11 cellular contexts compared by ENCODE assay signal in the genomic region with DNA sequence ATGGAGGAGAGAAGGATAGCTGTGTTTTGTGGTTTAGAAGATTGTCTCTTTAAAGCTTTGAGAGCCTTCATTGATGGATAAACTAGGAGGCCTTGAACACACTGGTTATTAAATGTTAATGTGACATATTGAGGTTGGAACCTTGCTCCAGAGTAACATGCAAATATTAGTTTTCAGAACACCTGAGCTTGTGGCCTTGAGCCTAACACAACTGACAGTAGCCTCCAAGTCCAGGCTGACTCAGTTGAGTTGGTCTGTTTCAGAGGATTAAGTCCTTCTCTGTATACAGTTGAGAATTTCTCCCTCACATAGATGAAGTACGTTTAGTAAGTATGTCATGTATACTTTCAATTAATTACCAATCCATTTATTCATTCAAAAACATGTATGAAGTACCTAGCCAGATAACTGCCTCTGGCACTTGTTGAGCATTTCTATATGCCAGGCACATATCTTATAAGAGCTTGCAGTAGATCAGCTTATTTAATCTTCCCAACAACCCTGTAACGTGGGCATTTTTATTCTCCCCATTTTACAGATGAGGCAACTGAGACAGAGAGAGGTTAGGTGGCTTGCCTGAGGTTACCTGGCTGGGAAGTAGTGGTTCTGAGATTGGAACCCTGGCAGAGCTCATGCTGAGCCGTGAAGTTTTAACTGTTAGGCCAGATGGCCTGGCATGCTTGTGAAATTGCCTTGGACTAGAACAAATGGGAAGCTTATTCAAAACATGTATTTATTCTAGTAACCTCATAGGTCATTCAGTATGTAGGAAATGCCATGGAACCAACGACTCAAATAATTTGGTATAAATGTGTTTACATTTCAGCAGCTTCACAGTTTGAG.
A peak's percentile ranks its signal among the peaks of the same experiment; 100 is the strongest.
DNase-seq lines count a peak whose midpoint lies in the region; ATAC-seq and TF ChIP-seq lines count a peak whose summit lies in the region.
"Had no signal": no experiment of that assay in that cellular context is flagged by ENCODE, and none has a peak within 500 bp of the region (broad histone marks: within the 10 kb centered on the region; RNA-seq: fewer than 3 reads in every experiment).

No MANE protein-coding gene starts in this region.

- H2AK5ac ChIP-seq in IMR-90 (ENCODE audit: low read depth, low read length) (no peak overlapping the region; the same call in 1 of the 2 replicates), neuronal stem cell (ENCODE audit: low read depth, low read length) (no peak overlapping the region)

- H2BK5ac ChIP-seq in IMR-90 (ENCODE audit: low read depth, low read length, poor library complexity, severe bottlenecking) (peak overlapping the region; percentile 28), neuronal stem cell (ENCODE audit: low read length) (no peak overlapping the region)

- TF ChIP-seq CTCF in IMR-90 (conservative IDR thresholded peaks at IDR 0.05; ENCODE audit: low read depth, low read length) (no peak), endodermal cell (conservative IDR thresholded peaks at IDR 0.05) (no peak), coronary artery (IDR thresholded peaks at IDR 0.05) (no peak)

- H3K4me3 Mint-ChIP-seq in CD4-positive, CD25-positive, alpha-beta regulatory T cell = no peak overlapping the region
- no peak overlapping the region for H3K4me3 Mint-ChIP-seq in endodermal cell
- H3K4me3 Mint-ChIP-seq: type B pancreatic cell had no signal

- H2BK15ac ChIP-seq in IMR-90 (ENCODE audit: low read depth, low read length) (no peak overlapping the region), neuronal stem cell (ENCODE audit: low read length) (no peak overlapping the region)

- peaks cover 29% of the 10 kb centered on the region for H3K36me3 Mint-ChIP-seq in CD4-positive, CD25-positive, alpha-beta regulatory T cell
- peaks cover 35% of the 10 kb centered on the region for H3K36me3 Mint-ChIP-seq in endodermal cell (ENCODE audit: low read depth)

- 0% methylated on average over 1 of the region's 4 CpGs; no CpG with 5 or more reads in 1 of the 2 experiments for WGBS in IMR-90 (ENCODE audit: extremely low coverage in 2 of 2, insufficient read length in 1 of 2), 2 experiments
- WGBS in endodermal cell (ENCODE audit: insufficient coverage in 1 of 2, insufficient read length in 1 of 2), 2 experiments = 77 to 86% methylated on average over 1 to 3 of the region's 4 CpGs
- no CpG with 5 or more reads among the region's 4 CpGs for WGBS in neuronal stem cell (ENCODE audit: extremely low coverage in 2 of 2, insufficient read length in 2 of 2, insufficient replicate concordance in 1 of 2), 2 donors

- no peak for TF ChIP-seq RAD21 in IMR-90 (IDR thresholded peaks at IDR 0.05; ENCODE audit: low read length)

- H2BK12ac ChIP-seq in neuronal stem cell (ENCODE audit: low read length) = no peak overlapping the region

- dilution Hi-C loops in IMR-90 (cut with HindIII; ENCODE audit: low sequenced_read_pairs, unreplicated experiment) = no loop called here

- H2AFZ ChIP-seq in IMR-90 (replicated peaks; ENCODE audit: low read length, poor library complexity) (no peak overlapping the region), neuronal stem cell (ENCODE audit: low read length) (no peak overlapping the region)

- no peaks in the 10 kb centered on the region for H3K27me3 ChIP-seq in CD4-positive, CD25-positive, alpha-beta regulatory T cell (ENCODE audit: control insufficient read depth, insufficient read depth, low read length)
- H3K27me3 ChIP-seq in IMR-90 (ENCODE audit: control insufficient read depth, insufficient read depth, low read length) (no peaks in the 10 kb centered on the region), endodermal cell (ENCODE audit: control insufficient read depth, insufficient read depth, low read length, poor library complexity, severe bottlenecking) (no peaks in the 10 kb centered on the region), neuronal stem cell (ENCODE audit: control insufficient read depth in 3 of 3, insufficient read depth in 3 of 3, low read depth in 1 of 3, low read length in 3 of 3) (no peaks in the 10 kb centered on the region)

- peak overlapping the region; percentile 41; the same call in 1 of the 2 replicates for H3K23ac ChIP-seq in IMR-90 (ENCODE audit: low read depth, low read length)
- no peak overlapping the region for H3K23ac ChIP-seq in neuronal stem cell (ENCODE audit: low read depth, low read length, poor library complexity)

- no peak overlapping the region for H3K9ac ChIP-seq in IMR-90 (ENCODE audit: low read depth, low read length)
- no peak overlapping the region for H3K9ac ChIP-seq in endodermal cell (ENCODE audit: extremely low read depth, low read length, poor library complexity, severe bottlenecking)
- H3K9ac ChIP-seq in neuronal stem cell (ENCODE audit: low read depth, low read length, poor library complexity) = no peak overlapping the region

- no peaks in the 10 kb centered on the region for H3K9me3 ChIP-seq in CD4-positive, CD25-positive, alpha-beta regulatory T cell (ENCODE audit: control insufficient read depth in 2 of 2, low read length in 2 of 2)
- H3K9me3 ChIP-seq in IMR-90 (ENCODE audit: control insufficient read depth, insufficient read depth, low read length) = no peaks in the 10 kb centered on the region
- H3K9me3 ChIP-seq in endodermal cell (ENCODE audit: control insufficient read depth, low read length) = no peaks in the 10 kb centered on the region
- no peaks in the 10 kb centered on the region for H3K9me3 ChIP-seq in neuronal stem cell (replicated peaks in 1 of 2; ENCODE audit: control insufficient read depth in 2 of 2, insufficient read depth in 1 of 2, low read depth in 1 of 2, low read length in 2 of 2)

- peaks cover 0 to 23% (median 5%) of the 10 kb centered on the region in 4 donors for H3K4me1 Mint-ChIP-seq in CD4-positive, CD25-positive, alpha-beta regulatory T cell
- peaks cover 6% of the 10 kb centered on the region for H3K4me1 Mint-ChIP-seq in endodermal cell

- no peaks in the 10 kb centered on the region for H3K9me3 Mint-ChIP-seq in CD4-positive, CD25-positive, alpha-beta regulatory T cell
- H3K9me3 Mint-ChIP-seq in endodermal cell = no peaks in the 10 kb centered on the region
- H3K9me3 Mint-ChIP-seq: type B pancreatic cell had no signal

- H3K18ac ChIP-seq in IMR-90 (ENCODE audit: low read depth, low read length) (no peak overlapping the region), neuronal stem cell (ENCODE audit: low read length) (no peak overlapping the region)

- POLR2A ChIA-PET in IMR-90 (lab: Charles Lee; ENCODE audit: unreplicated experiment) = no interaction called here

- H3K27ac ChIP-seq in CD4-positive, CD25-positive, alpha-beta regulatory T cell (ENCODE audit: insufficient read depth, low read length, poor library complexity, severe bottlenecking) = no peak overlapping the region
- H3K27ac ChIP-seq in IMR-90 (ENCODE audit: insufficient read depth, low read length) (peak overlapping the region; percentile 38; the same call in 1 of the 2 replicates), endodermal cell (ENCODE audit: low read depth, low read length) (peak overlapping the region; percentile 42), neuronal stem cell (replicated peaks; ENCODE audit: low read length) (peak overlapping the region; percentile 62), coronary artery (peak overlapping the region in 1 of 2 donors; percentile 41)

- H4K20me1 ChIP-seq in IMR-90 (ENCODE audit: insufficient read depth, low read length) = peaks cover 67% of the 10 kb centered on the region

- no peak overlapping the region for H3K56ac ChIP-seq in IMR-90 (ENCODE audit: extremely low read depth, insufficient read depth, low read length)

- DNase-seq in CD4-positive, CD25-positive, alpha-beta regulatory T cell = no peak
- DNase-seq in IMR-90 (peak; percentile 54), endodermal cell (peak; percentile 60), neuronal stem cell (ENCODE audit: low spot score) (no peak), coronary artery (ENCODE audit: low spot score) (no peak), NCI-H510A treated with DMSO at 0.1 percent for 48 hours (lab: John Stamatoyannopoulos, UW) (no peak), left colon (no peak), DMS53 (lab: John Stamatoyannopoulos, UW) (no peak)
- DNase-seq: Calu3, NCI-H1436 had no signal

- H4K91ac ChIP-seq in IMR-90 (ENCODE audit: insufficient read depth, low read depth, low read length) = no peak overlapping the region
- H4K91ac ChIP-seq in neuronal stem cell (ENCODE audit: low read depth, low read length, poor library complexity) = no peak overlapping the region

- no peaks in the 10 kb centered on the region for H3K4me1 ChIP-seq in CD4-positive, CD25-positive, alpha-beta regulatory T cell (ENCODE audit: control insufficient read depth, insufficient read depth, low read length, poor library complexity, severe bottlenecking)
- H3K4me1 ChIP-seq in IMR-90 (ENCODE audit: control insufficient read depth, insufficient read depth, low read length) (peaks cover 17% of the 10 kb centered on the region), endodermal cell (ENCODE audit: control insufficient read depth, insufficient read depth, low read length) (peaks cover 9% of the 10 kb centered on the region), neuronal stem cell (ENCODE audit: control insufficient read depth in 2 of 2, insufficient read depth in 1 of 2, low read depth in 1 of 2, low read length in 2 of 2) (peaks cover 2 to 5% of the 10 kb centered on the region in 2 donors)

- intact Hi-C loops in IMR-90 (cut with micrococcal nuclease) = no loop called here
- intact Hi-C loops in left colon (cut with DNase I, micrococcal nuclease) = no loop called here

- H3K79me1 ChIP-seq in IMR-90 (ENCODE audit: low read depth in 1 of 2, low read length in 2 of 2) = peaks cover 33 to 91% of the 10 kb centered on the region in 2 experiments
- H3K79me1 ChIP-seq in neuronal stem cell (ENCODE audit: low read depth, low read length) = no peaks in the 10 kb centered on the region

- H3K36me3 ChIP-seq in CD4-positive, CD25-positive, alpha-beta regulatory T cell (ENCODE audit: control insufficient read depth, insufficient read depth, low read length) = peaks cover 47% of the 10 kb centered on the region
- H3K36me3 ChIP-seq in IMR-90 (ENCODE audit: control insufficient read depth, insufficient read depth, low read length) (peaks cover 22% of the 10 kb centered on the region), endodermal cell (ENCODE audit: control insufficient read depth, insufficient read depth, low read length) (peaks cover 47% of the 10 kb centered on the region), neuronal stem cell (replicated peaks in 1 of 2; ENCODE audit: control insufficient read depth in 2 of 2, insufficient read depth in 2 of 2, low read length in 2 of 2) (peaks cover 0 to 31% of the 10 kb centered on the region in 2 donors)

- no peak for TF ChIP-seq POLR2A in IMR-90 (IDR thresholded peaks at IDR 0.05; ENCODE audit: low read depth, low read length)

- peak overlapping the region; percentile 27 for H3K4me3 ChIP-seq in CD4-positive, CD25-positive, alpha-beta regulatory T cell (ENCODE audit: low read depth, low read length)
- H3K4me3 ChIP-seq in IMR-90 (ENCODE audit: insufficient read depth, low read depth, low read length) = no peak overlapping the region
- no peak overlapping the region for H3K4me3 ChIP-seq in endodermal cell (ENCODE audit: low read length)
- no peak overlapping the region for H3K4me3 ChIP-seq in neuronal stem cell (ENCODE audit: low read length in 2 of 2)
- H3K4me3 ChIP-seq in coronary artery = no peak overlapping the region

- H4K5ac ChIP-seq in IMR-90 (ENCODE audit: low read depth, low read length) = no peak overlapping the region

- H3K14ac ChIP-seq in IMR-90 (replicated peaks; ENCODE audit: low read depth, low read length) (0 out of 2 replicates have a peak overlapping the region, but pooled peaks have one; percentile 82), neuronal stem cell (ENCODE audit: low read length) (no peak overlapping the region)

- BruUV-seq in IMR-90 (replicated peaks; lab: Mats Ljungman, UMichigan) = no TSS peak

- CTCF ChIA-PET in IMR-90 (lab: Yijun Ruan, JAX) = interaction anchor here (1.0 kb wide), 1 partner anchor 10 kb away, joined by 3 read pairs; no protein-coding TSS in a partner anchor

- H3K4ac ChIP-seq in IMR-90 (ENCODE audit: low read depth, low read length) (no peak overlapping the region), neuronal stem cell (ENCODE audit: low read length) (no peak overlapping the region)

- no peak overlapping the region for H3K27ac Mint-ChIP-seq in CD4-positive, CD25-positive, alpha-beta regulatory T cell
- H3K27ac Mint-ChIP-seq in endodermal cell = no peak overlapping the region
- H3K27ac Mint-ChIP-seq: type B pancreatic cell had no signal

- no peak overlapping the region for H2BK20ac ChIP-seq in IMR-90 (ENCODE audit: low read depth, low read length)

- H4K8ac ChIP-seq in IMR-90 (ENCODE audit: low read depth in 2 of 2, low read length in 2 of 2) = no peak overlapping the region
- H4K8ac ChIP-seq in neuronal stem cell (ENCODE audit: low read depth, low read length) = no peak overlapping the region

- H3K27me3 Mint-ChIP-seq in CD4-positive, CD25-positive, alpha-beta regulatory T cell = no peaks in the 10 kb centered on the region
- H3K27me3 Mint-ChIP-seq in endodermal cell (ENCODE audit: insufficient read depth) = no peaks in the 10 kb centered on the region
- H3K27me3 Mint-ChIP-seq: type B pancreatic cell had no signal

- no peak for ATAC-seq in CD4-positive, CD25-positive, alpha-beta regulatory T cell (ENCODE audit: low read depth in 2 of 2)
- ATAC-seq in IMR-90 (ENCODE audit: low read depth) (peak; percentile 53), left colon (no peak)

- H2BK120ac ChIP-seq in IMR-90 (ENCODE audit: low read depth, low read length) (no peak overlapping the region), neuronal stem cell (ENCODE audit: low read depth, low read length) (no peak overlapping the region)

- H3K9me1 ChIP-seq in IMR-90 (ENCODE audit: insufficient read depth, low read length) = peaks cover 26% of the 10 kb centered on the region

- H3K4me2 ChIP-seq in IMR-90 (ENCODE audit: low read depth, low read length) (peak overlapping the region; percentile 15; the same call in 1 of the 2 replicates), neuronal stem cell (ENCODE audit: insufficient read depth, low read length, poor library complexity, severe bottlenecking) (no peak overlapping the region)

- H2AK9ac ChIP-seq in IMR-90 (replicated peaks; ENCODE audit: low read depth, low read length, poor library complexity) = no peak overlapping the region

- in situ Hi-C loops in IMR-90 (cut with MboI; ENCODE audit: low sequenced_read_pairs) = no loop called here

Comparison
In these comparisons a context has a peak if more than half of its experiments do, and no peak if none do; other contexts are left out.
1. DNase-seq: peak in IMR-90 (single experiment) and endodermal cell (single experiment); none in CD4-positive, CD25-positive, alpha-beta regulatory T cell (0 of 3), neuronal stem cell (single experiment), coronary artery (single experiment), NCI-H510A treated with DMSO at 0.1 percent for 48 hours (single experiment), left colon (0 of 2) and DMS53 (single experiment).